In the genomic region with DNA sequence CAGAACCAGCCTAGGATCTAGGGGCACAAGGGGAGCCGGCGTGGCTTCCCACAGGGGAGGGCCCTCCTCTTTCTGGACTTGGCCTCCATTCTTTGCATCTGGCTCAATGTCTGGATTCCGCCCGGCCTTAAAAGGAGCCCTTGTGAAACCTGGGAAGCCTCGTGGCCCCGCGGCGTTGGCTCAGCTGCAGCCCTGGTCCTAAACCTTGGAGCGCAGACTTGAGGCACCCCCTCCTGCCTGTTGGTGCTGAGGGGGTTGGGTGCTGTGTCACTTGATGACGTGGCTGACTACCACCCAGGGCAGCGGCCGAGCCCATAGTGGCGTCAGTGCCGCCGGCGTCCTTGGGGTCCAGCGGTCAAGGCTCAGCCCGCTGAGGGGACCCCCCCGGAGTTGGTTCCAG, we compare ENCODE assay signal across 38 cellular contexts. TPM values are rescaled to one million over a fixed set of nuclear protein-coding genes. Genes with fewer than 3 reads are reported as not detected.
"Had no signal": no experiment of that assay in that cellular context is flagged by ENCODE, and none has a peak within 500 bp of the region (broad histone marks: within the 10 kb centered on the region; RNA-seq: fewer than 3 reads in every experiment).

No MANE protein-coding gene starts in this region.

- FAIRE-seq: astrocyte, TTC549 had no signal

- H3K4me3 ChIP-seq: body of pancreas, breast epithelium had no signal

- H3K9me3 ChIP-seq: body of pancreas, breast epithelium had no signal

- H3K36me3 ChIP-seq: breast epithelium had no signal

- H3K4me3 Mint-ChIP-seq: activated B cell treated with CpG ODN at 0.5 μM for 24 hours; activated CD4-positive, alpha-beta memory T cell treated with anti-CD3 and anti-CD28 coated beads for 36 hours; activated CD4-positive, alpha-beta T cell treated with anti-CD3 and anti-CD28 coated beads, Interleukin-2, amount 10 ng/mL, durations not matched to agents 24 days and 14 days; activated CD8-positive, alpha-beta T cell treated with anti-CD3 and anti-CD28 coated beads for 36 hours; activated naive CD4-positive, alpha-beta T cell treated with anti-CD3 and anti-CD28 coated beads, Interleukin-2, amount 10 ng/mL, durations not matched to agents 7 days and 5 days; activated naive CD4-positive, alpha-beta T cell treated with anti-CD3 and anti-CD28 coated beads, Interleukin-2, amount 50 U/mL, for 24 hours; activated naive CD8-positive, alpha-beta T cell; activated naive CD8-positive, alpha-beta T cell treated with anti-CD3 and anti-CD28 coated beads, Interleukin-2, amount 10 ng/mL, durations not matched to agents 7 days and 5 days; activated naive CD8-positive, alpha-beta T cell treated with anti-CD3 and anti-CD28 coated beads, Interleukin-2, amount 50 U/mL, for 24 hours; activated T-cell treated with anti-CD3 and anti-CD28 coated beads, Interleukin-2, amount 50 U/mL, for 4 hours; activated T-cell treated with anti-CD3 and anti-CD28 coated beads, Interleukin-2, amount 50 U/mL, for 72 hours; activated T-helper 1 cell treated with anti-CD3 and anti-CD28 coated beads, Interleukin-12 subunit alpha, Interleukin-12 subunit beta, Interleukin-2, Interleukin-4 antibody, amounts not matched to agents 30 ng/mL and 10 ng/mL and 1 ng/mL, durations not matched to agents 14 hours and 24 hours and 36 hours; activated T-helper 17 cell treated with anti-CD3 and anti-CD28 coated beads, Interleukin-2, amount 50 U/mL, for 72 hours; T-helper 1 cell treated with Interleukin-12 subunit alpha and Interleukin-12 subunit beta and Interleukin-4 antibody, amounts not matched to agents 30 μg/mL and 1 μg/mL, for 36 hours; T-helper 2 cell treated with Interferon-gamma antibody and Interleukin-4, amounts not matched to agents 5 μg/mL and 100 μg/mL, for 36 hours had no signal

- H3K27ac Mint-ChIP-seq: activated B cell treated with CpG ODN at 0.5 μM for 24 hours; activated CD4-positive, alpha-beta memory T cell treated with anti-CD3 and anti-CD28 coated beads for 36 hours; activated CD4-positive, alpha-beta T cell treated with anti-CD3 and anti-CD28 coated beads, Interleukin-2, amount 10 ng/mL, durations not matched to agents 24 days and 14 days; activated CD8-positive, alpha-beta T cell treated with anti-CD3 and anti-CD28 coated beads for 36 hours; activated naive CD4-positive, alpha-beta T cell treated with anti-CD3 and anti-CD28 coated beads, Interleukin-2, amount 10 ng/mL, durations not matched to agents 7 days and 5 days; activated naive CD4-positive, alpha-beta T cell treated with anti-CD3 and anti-CD28 coated beads, Interleukin-2, amount 50 U/mL, for 24 hours; activated naive CD8-positive, alpha-beta T cell; activated naive CD8-positive, alpha-beta T cell treated with anti-CD3 and anti-CD28 coated beads, Interleukin-2, amount 10 ng/mL, durations not matched to agents 7 days and 5 days; activated naive CD8-positive, alpha-beta T cell treated with anti-CD3 and anti-CD28 coated beads, Interleukin-2, amount 50 U/mL, for 24 hours; activated T-cell treated with anti-CD3 and anti-CD28 coated beads, Interleukin-2, amount 50 U/mL, for 72 hours; activated T-helper 1 cell treated with anti-CD3 and anti-CD28 coated beads, Interleukin-12 subunit alpha, Interleukin-12 subunit beta, Interleukin-2, Interleukin-4 antibody, amounts not matched to agents 30 ng/mL and 10 ng/mL and 1 ng/mL, durations not matched to agents 14 hours and 24 hours and 36 hours; activated T-helper 17 cell treated with anti-CD3 and anti-CD28 coated beads, Interleukin-2, amount 50 U/mL, for 72 hours; T-helper 1 cell treated with Interleukin-12 subunit alpha and Interleukin-12 subunit beta and Interleukin-4 antibody, amounts not matched to agents 30 μg/mL and 1 μg/mL, for 36 hours; T-helper 2 cell treated with Interferon-gamma antibody and Interleukin-4, amounts not matched to agents 5 μg/mL and 100 μg/mL, for 36 hours had no signal

- H3K27me3 Mint-ChIP-seq: activated B cell treated with CpG ODN at 0.5 μM for 24 hours; activated CD4-positive, alpha-beta memory T cell treated with anti-CD3 and anti-CD28 coated beads for 36 hours; activated CD4-positive, alpha-beta T cell treated with anti-CD3 and anti-CD28 coated beads, Interleukin-2, amount 10 ng/mL, durations not matched to agents 24 days and 14 days; activated CD8-positive, alpha-beta T cell treated with anti-CD3 and anti-CD28 coated beads for 36 hours; activated naive CD4-positive, alpha-beta T cell treated with anti-CD3 and anti-CD28 coated beads, Interleukin-2, amount 50 U/mL, for 24 hours; activated naive CD8-positive, alpha-beta T cell; activated naive CD8-positive, alpha-beta T cell treated with anti-CD3 and anti-CD28 coated beads, Interleukin-2, amount 10 ng/mL, durations not matched to agents 7 days and 5 days; activated naive CD8-positive, alpha-beta T cell treated with anti-CD3 and anti-CD28 coated beads, Interleukin-2, amount 50 U/mL, for 24 hours; activated T-helper 17 cell treated with anti-CD3 and anti-CD28 coated beads, Interleukin-2, amount 50 U/mL, for 72 hours had no signal

- H3K27ac ChIP-seq: body of pancreas, brain microvascular endothelial cell, breast epithelium, VCaP had no signal

- H3K27me3 ChIP-seq: body of pancreas, brain microvascular endothelial cell, breast epithelium had no signal

- H3K36me3 Mint-ChIP-seq: activated naive CD8-positive, alpha-beta T cell; activated naive CD8-positive, alpha-beta T cell treated with anti-CD3 and anti-CD28 coated beads, Interleukin-2, amount 10 ng/mL, durations not matched to agents 7 days and 5 days had no signal

- DNase-seq: activated B cell treated with CpG ODN at 0.5 μM for 24 hours; activated CD4-positive, alpha-beta memory T cell treated with anti-CD3 and anti-CD28 coated beads for 36 hours; activated CD4-positive, alpha-beta T cell treated with anti-CD3 and anti-CD28 coated beads for 4 hours; activated CD4-positive, alpha-beta T cell treated with anti-CD3 and anti-CD28 coated beads, Interleukin-2, amount 10 ng/mL, durations not matched to agents 24 days and 14 days; activated CD4-positive, alpha-beta T cell treated with anti-CD3 and anti-CD28 coated beads, Interleukin-2, amount 50 U/mL, for 1 hour; activated CD4-positive, alpha-beta T cell treated with anti-CD3 and anti-CD28 coated beads, Interleukin-2, amount 50 U/mL, for 4 hours; activated CD4-positive, CD25-positive, alpha-beta regulatory T cell treated with anti-CD3 and anti-CD28 coated beads, Interleukin-2, amount 50 U/mL, for 72 hours; activated CD8-positive, alpha-beta memory T cell treated with anti-CD3 and anti-CD28 coated beads, Interleukin-2, amount 50 U/mL, for 4 hours; activated CD8-positive, alpha-beta T cell treated with anti-CD3 and anti-CD28 coated beads for 36 hours; activated gamma-delta T cell; activated naive CD4-positive, alpha-beta T cell treated with anti-CD3 and anti-CD28 coated beads, Interleukin-2, amount 10 ng/mL, durations not matched to agents 7 days and 5 days; activated naive CD4-positive, alpha-beta T cell treated with Interleukin-2 at 50 U/mL for 16 hours; activated naive CD8-positive, alpha-beta T cell treated with anti-CD3 and anti-CD28 coated beads, Interleukin-2, amount 10 ng/mL, durations not matched to agents 7 days and 5 days; activated naive CD8-positive, alpha-beta T cell treated with anti-CD3 and anti-CD28 coated beads, Interleukin-2, amount 50 U/mL, for 24 hours; activated T-cell treated with anti-CD3 and anti-CD28 coated beads for 4 hours; activated T-cell treated with anti-CD3 and anti-CD28 coated beads, Interleukin-2, amount 50 U/mL, for 1 hour; activated T-cell treated with anti-CD3 and anti-CD28 coated beads, Interleukin-2, amount 50 U/mL, for 4 hours; activated T-cell treated with anti-CD3 and anti-CD28 coated beads, Interleukin-2, amount 50 U/mL, for 72 hours; amniotic stem cell; aorta; body of pancreas; brain microvascular endothelial cell; central memory CD4-positive, alpha-beta T cell; T-helper 2 cell; T-helper 9 cell had no signal

- H3K9me3 Mint-ChIP-seq: activated B cell treated with CpG ODN at 0.5 μM for 24 hours; activated CD4-positive, alpha-beta memory T cell treated with anti-CD3 and anti-CD28 coated beads for 36 hours; activated CD4-positive, alpha-beta T cell treated with anti-CD3 and anti-CD28 coated beads, Interleukin-2, amount 10 ng/mL, durations not matched to agents 24 days and 14 days; activated CD8-positive, alpha-beta T cell treated with anti-CD3 and anti-CD28 coated beads for 36 hours; activated naive CD4-positive, alpha-beta T cell treated with anti-CD3 and anti-CD28 coated beads, Interleukin-2, amount 10 ng/mL, durations not matched to agents 7 days and 5 days; activated naive CD4-positive, alpha-beta T cell treated with anti-CD3 and anti-CD28 coated beads, Interleukin-2, amount 50 U/mL, for 24 hours; activated naive CD8-positive, alpha-beta T cell treated with anti-CD3 and anti-CD28 coated beads, Interleukin-2, amount 10 ng/mL, durations not matched to agents 7 days and 5 days; activated naive CD8-positive, alpha-beta T cell treated with anti-CD3 and anti-CD28 coated beads, Interleukin-2, amount 50 U/mL, for 24 hours; activated T-cell treated with anti-CD3 and anti-CD28 coated beads, Interleukin-2, amount 50 U/mL, for 4 hours; activated T-cell treated with anti-CD3 and anti-CD28 coated beads, Interleukin-2, amount 50 U/mL, for 72 hours; activated T-helper 1 cell treated with anti-CD3 and anti-CD28 coated beads, Interleukin-12 subunit alpha, Interleukin-12 subunit beta, Interleukin-2, Interleukin-4 antibody, amounts not matched to agents 30 ng/mL and 10 ng/mL and 1 ng/mL, durations not matched to agents 14 hours and 24 hours and 36 hours; activated T-helper 17 cell treated with anti-CD3 and anti-CD28 coated beads, Interleukin-2, amount 50 U/mL, for 72 hours; T-helper 1 cell treated with Interleukin-12 subunit alpha and Interleukin-12 subunit beta and Interleukin-4 antibody, amounts not matched to agents 30 μg/mL and 1 μg/mL, for 36 hours; T-helper 2 cell treated with Interferon-gamma antibody and Interleukin-4, amounts not matched to agents 5 μg/mL and 100 μg/mL, for 36 hours had no signal

RNA-seq across cellular contexts. Expression of a gene that starts 5.1 kb away (rescaled TPM):
- total RNA-seq: activated CD4-positive, alpha-beta memory T cell treated with anti-CD3 and anti-CD28 coated beads for 36 hours; activated CD4-positive, alpha-beta T cell treated with anti-CD3 and anti-CD28 coated beads, Interleukin-2, amount 10 ng/mL, durations not matched to agents 24 days and 14 days; activated CD8-positive, alpha-beta memory T cell treated with anti-CD3 and anti-CD28 coated beads for 36 hours; activated CD8-positive, alpha-beta T cell treated with anti-CD3 and anti-CD28 coated beads for 36 hours; activated naive CD8-positive, alpha-beta T cell treated with anti-CD3 and anti-CD28 coated beads, Interleukin-2, amount 10 ng/mL, durations not matched to agents 7 days and 5 days; activated T-cell treated with anti-CD3 and anti-CD28 coated beads, Interleukin-2, amount 50 U/mL, for 4 hours; activated T-cell treated with anti-CD3 and anti-CD28 coated beads, Interleukin-2, amount 50 U/mL, for 72 hours; activated T-helper 1 cell treated with anti-CD3 and anti-CD28 coated beads, Interleukin-12 subunit alpha, Interleukin-12 subunit beta, Interleukin-2, Interleukin-4 antibody, amounts not matched to agents 30 ng/mL and 10 ng/mL and 1 ng/mL, durations not matched to agents 14 hours and 24 hours and 36 hours; activated T-helper 17 cell treated with anti-CD3 and anti-CD28 coated beads, Interleukin-2, amount 50 U/mL, for 72 hours; aorta; astrocyte; body of pancreas; breast epithelium; cardiac septum; cerebellum had no signal
- polyA plus RNA-seq: aorta had no signal
